ENCODE assay signal across 8 cellular contexts in the genomic region with DNA sequence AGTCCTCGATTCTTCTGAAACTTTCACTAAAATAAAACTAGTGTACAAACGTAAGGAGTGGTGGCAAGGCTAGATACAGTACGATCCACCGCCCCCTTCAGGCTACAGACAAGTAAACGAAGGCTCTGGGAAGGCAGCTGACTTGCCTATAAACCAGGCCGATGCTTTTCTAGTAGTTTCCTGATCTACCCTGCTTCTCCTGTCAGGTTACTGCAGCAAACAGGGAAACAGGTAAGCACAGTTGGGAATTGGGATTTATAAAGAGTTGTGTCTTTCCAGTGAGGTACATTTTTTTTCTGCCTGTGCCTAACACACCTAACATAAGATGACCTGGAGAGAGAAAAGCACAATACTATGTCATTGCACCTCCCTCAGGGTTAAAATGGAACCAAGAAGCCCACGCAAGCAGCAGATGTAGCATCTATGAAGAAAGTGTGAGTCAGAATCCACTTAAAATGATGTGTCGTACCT.
DNase-seq lines count a peak whose midpoint lies in the region; ATAC-seq and TF ChIP-seq lines count a peak whose summit lies in the region.

No MANE protein-coding gene starts in this region.

- no peaks in the 10 kb centered on the region for H4K20me1 ChIP-seq in PC-3 (ENCODE audit: low read length)

- TF ChIP-seq CTCF in PC-3 (conservative IDR thresholded peaks at IDR 0.05; ENCODE audit: low read depth, low read length) (peak; percentile 59), ascending aorta (IDR thresholded peaks at IDR 0.05) (peak; percentile 25 to 41 (median 29)), upper lobe of left lung (IDR thresholded peaks at IDR 0.05) (peak in 2 of 6 experiments; percentile 22 to 23)

- H3K9ac ChIP-seq in PC-3 (ENCODE audit: low read length) = no peak overlapping the region

- H3K4me1 ChIP-seq in PC-3 (ENCODE audit: insufficient read depth, low read length) = no peaks in the 10 kb centered on the region
- no peaks in the 10 kb centered on the region for H3K4me1 ChIP-seq in ascending aorta
- H3K4me1 ChIP-seq in upper lobe of left lung = no peaks in the 10 kb centered on the region

- peak; percentile 9 for DNase-seq in NCI-H2227 (lab: John Stamatoyannopoulos, UW; ENCODE audit: unreplicated experiment)
- DNase-seq in NCI-H2227 treated with DMSO at 0.1 percent for 48 hours (lab: John Stamatoyannopoulos, UW) = no peak
- DNase-seq in PC-3 = peak; percentile 42
- no peak for DNase-seq in ascending aorta (ENCODE audit: low spot score in 2 of 2)
- DNase-seq in kidney tubule cell (ENCODE audit: low spot score) = peak; percentile 18
- DNase-seq in upper lobe of left lung = no peak
- DNase-seq in NCI-H345 treated with DMSO at 0.1 percent for 48 hours (lab: John Stamatoyannopoulos, UW; ENCODE audit: unreplicated experiment) = no peak
- DNase-seq in NK-92 (lab: John Stamatoyannopoulos, UW; ENCODE audit: unreplicated experiment) = no peak

- H3K4me3 ChIP-seq in PC-3 (ENCODE audit: low read length) (no peak overlapping the region), ascending aorta (no peak overlapping the region), upper lobe of left lung (no peak overlapping the region)

- H3K27me3 ChIP-seq in PC-3 (ENCODE audit: low read length) (no peaks in the 10 kb centered on the region), ascending aorta (no peaks in the 10 kb centered on the region), upper lobe of left lung (no peaks in the 10 kb centered on the region)

- no peaks in the 10 kb centered on the region for H3K9me2 ChIP-seq in PC-3 (replicated peaks; ENCODE audit: low read length)

- intact Hi-C loops in PC-3 (cut with micrococcal nuclease) (loop anchor here (5.0 kb wide), 1 partner anchor 508 kb away; no protein-coding TSS in a partner anchor), ascending aorta (cut with DNase I) (loop anchor here (2.0 kb wide), 1 partner anchor 509 kb away; no protein-coding TSS in a partner anchor)

- H3K36me3 ChIP-seq in PC-3 (ENCODE audit: low read depth, low read length) (no peaks in the 10 kb centered on the region), ascending aorta (no peaks in the 10 kb centered on the region), upper lobe of left lung (no peaks in the 10 kb centered on the region)

- no peaks in the 10 kb centered on the region for H3F3A ChIP-seq in PC-3 (ENCODE audit: low read length, unreplicated experiment)

- no peak overlapping the region for H2AFZ ChIP-seq in PC-3 (ENCODE audit: low read length)

- TF ChIP-seq EP300 in upper lobe of left lung (IDR thresholded peaks at IDR 0.05) = no peak

- no peaks in the 10 kb centered on the region for H3K79me2 ChIP-seq in PC-3 (ENCODE audit: low read length)

- ATAC-seq in PC-3 (peak; percentile 56), upper lobe of left lung (ENCODE audit: low FRiP score in 2 of 2) (peak; percentile 55 to 58)

- H3K9me3 ChIP-seq in PC-3 (ENCODE audit: low read length) (no peaks in the 10 kb centered on the region), ascending aorta (no peaks in the 10 kb centered on the region), upper lobe of left lung (no peaks in the 10 kb centered on the region)

- BruUV-seq in PC-3 (replicated peaks; lab: Mats Ljungman, UMichigan) = no TSS peak

- POLR2A ChIA-PET in PC-3 (lab: Charles Lee; ENCODE audit: unreplicated experiment) = no interaction called here

- TF ChIP-seq POLR2A in upper lobe of left lung (IDR thresholded peaks at IDR 0.05) = no peak

- no peak overlapping the region for H3K4me2 ChIP-seq in PC-3 (ENCODE audit: low read length)

- no peak overlapping the region for H3K27ac ChIP-seq in PC-3 (ENCODE audit: low read length)
- H3K27ac ChIP-seq in ascending aorta = no peak overlapping the region
- no peak overlapping the region for H3K27ac ChIP-seq in upper lobe of left lung

- CTCF ChIA-PET in PC-3 (lab: Charles Lee) = no interaction called here

- WGBS in upper lobe of left lung, 2 donors = 43 to 49% methylated on average over 8 of the region's 8 CpGs

Comparison
In these comparisons a context has a peak if more than half of its experiments do, and no peak if none do; other contexts are left out.
1. DNase-seq: peak in NCI-H2227 (single experiment), PC-3 (single experiment) and kidney tubule cell (single experiment); none in NCI-H2227 treated with DMSO at 0.1 percent for 48 hours (single experiment), ascending aorta (0 of 2), upper lobe of left lung (0 of 2), NCI-H345 treated with DMSO at 0.1 percent for 48 hours (single experiment) and NK-92 (single experiment).